In genomic region chr13:98397221-98397620, GRCh38 we compare ENCODE assay signal across 1 cellular context.
TF ChIP-seq lines count a peak whose summit lies in the region.

No MANE protein-coding gene starts in this region.

TF ChIP-seq in H1, 55 proteins besides CTCF, POLR2A, EP300 and RAD21 (continued from another document):
- no peak for TF ChIP-seq CHD2 (IDR thresholded peaks at IDR 0.05; ENCODE audit: low read length)
- TF ChIP-seq BCL11A (IDR thresholded peaks at IDR 0.05; ENCODE audit: low read depth in 2 of 2, low read length in 2 of 2), result no peak
- no peak for TF ChIP-seq E2F6 (IDR thresholded peaks at IDR 0.05)
- no peak for TF ChIP-seq SIX5 (IDR thresholded peaks at IDR 0.05; ENCODE audit: low read depth, low read length)
